18 cellular contexts compared by ENCODE assay signal in the genomic region with DNA sequence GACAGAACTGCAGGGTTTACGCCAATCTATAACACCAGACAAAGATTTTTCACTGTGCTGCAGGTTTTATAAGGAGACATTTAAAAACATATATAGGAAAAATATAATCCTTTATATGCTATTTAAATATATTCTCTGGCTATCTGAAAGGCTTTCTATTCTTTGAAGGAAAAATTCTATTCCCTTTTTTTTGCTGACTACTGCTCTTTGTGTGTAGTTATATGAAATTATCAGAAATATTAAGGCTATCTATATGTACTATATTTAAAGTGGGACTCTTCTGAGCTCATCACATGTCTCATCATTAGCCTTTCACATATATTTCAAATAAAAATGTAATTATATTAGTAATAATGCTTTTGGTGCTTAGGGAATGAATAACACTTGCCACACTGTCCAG.
A peak's percentile ranks its signal among the peaks of the same experiment; 100 is the strongest.
DNase-seq lines count a peak whose midpoint lies in the region; ATAC-seq, FAIRE-seq and TF ChIP-seq lines count a peak whose summit lies in the region.
"Had no signal": no experiment of that assay in that cellular context is flagged by ENCODE, and none has a peak within 500 bp of the region (broad histone marks: within the 10 kb centered on the region; RNA-seq: fewer than 3 reads in every experiment).

No MANE protein-coding gene starts in this region.

- H2AK9ac ChIP-seq in IMR-90 (replicated peaks; ENCODE audit: low read depth, low read length, poor library complexity): no peak overlapping the region

- no peak overlapping the region for H3K4me3 Mint-ChIP-seq in CD4-positive, alpha-beta T cell
- H3K4me3 Mint-ChIP-seq: CD4-positive, CD25-positive, alpha-beta regulatory T cell had no signal

- no TSS peak for BruUV-seq in IMR-90 (replicated peaks; lab: Mats Ljungman, UMichigan)

- H3K9me3 ChIP-seq in A549 (no peaks in the 10 kb centered on the region), IMR-90 (ENCODE audit: control insufficient read depth, insufficient read depth, low read length) (no peaks in the 10 kb centered on the region), smooth muscle cell (replicated peaks; ENCODE audit: low read depth) (peaks cover 5% of the 10 kb centered on the region)
- H3K9me3 ChIP-seq in CD4-positive, alpha-beta T cell (ENCODE audit: control insufficient read depth, low read length): peaks cover 4% of the 10 kb centered on the region
- H3K9me3 ChIP-seq: BE2C, Caco-2, HAP-1 had no signal

- H2AFZ ChIP-seq in IMR-90 (replicated peaks; ENCODE audit: low read length, poor library complexity) (no peak overlapping the region), smooth muscle cell (ENCODE audit: low read depth) (peak overlapping the region; percentile 7)

- TF ChIP-seq EP300 in A549 (IDR thresholded peaks at IDR 0.05): no peak

- H2BK15ac ChIP-seq in IMR-90 (ENCODE audit: low read depth, low read length): no peak overlapping the region

- DNase-seq in A549 (ENCODE audit: low read depth in 1 of 2, low spot score in 1 of 2) (no peak), IMR-90 (no peak), smooth muscle cell (lab: John Stamatoyannopoulos, UW; ENCODE audit: unreplicated experiment) (no peak)
- DNase-seq in CD4-positive, alpha-beta T cell: no peak
- DNase-seq in activated naive CD4-positive, alpha-beta T cell treated with anti-CD3 and anti-CD28 coated beads, Interleukin-2, amount 50 U/mL, for 16 hours: no peak
- DNase-seq: 8988T; ACHN; BE2C; C1 segment of cervical spinal cord; Caco-2; CD4-positive, CD25-positive, alpha-beta regulatory T cell had no signal

- dilution Hi-C loops in IMR-90 (cut with HindIII; ENCODE audit: low sequenced_read_pairs, unreplicated experiment): no loop called here

- ATAC-seq in A549 (no peak), IMR-90 (ENCODE audit: low read depth) (no peak), HG03045 (IDR thresholded peaks at IDR 0.05; ENCODE audit: unreplicated experiment) (no peak)
- ATAC-seq in CD4-positive, alpha-beta T cell (ENCODE audit: poor library complexity): no peak

- no peak overlapping the region for H4K8ac ChIP-seq in IMR-90 (ENCODE audit: low read depth in 2 of 2, low read length in 2 of 2)

- H3K27ac ChIP-seq in A549 (no peak overlapping the region), IMR-90 (ENCODE audit: insufficient read depth, low read length) (no peak overlapping the region), VCaP (peak overlapping the region; percentile 53), smooth muscle cell (ENCODE audit: low read depth) (no peak overlapping the region)
- no peak overlapping the region for H3K27ac ChIP-seq in CD4-positive, alpha-beta T cell (ENCODE audit: low read depth, low read length)

- TF ChIP-seq RAD21 in A549 (conservative IDR thresholded peaks at IDR 0.05 in 1 of 2, IDR thresholded peaks at IDR 0.05 in 1 of 2) (no peak), IMR-90 (IDR thresholded peaks at IDR 0.05; ENCODE audit: low read length) (no peak)

- in situ Hi-C loops in IMR-90 (cut with MboI; ENCODE audit: low sequenced_read_pairs): no loop called here

- CTCF ChIA-PET in A549 (lab: Yijun Ruan, JAX): no interaction called here
- CTCF ChIA-PET in IMR-90 (lab: Yijun Ruan, JAX): no interaction called here
- CTCF ChIA-PET in CD4-positive, alpha-beta T cell (lab: Charles Lee): no interaction called here

- no peaks in the 10 kb centered on the region for H3K9me1 ChIP-seq in IMR-90 (ENCODE audit: insufficient read depth, low read length)

- H3K4me1 ChIP-seq in A549 (no peaks in the 10 kb centered on the region), IMR-90 (ENCODE audit: control insufficient read depth, insufficient read depth, low read length) (no peaks in the 10 kb centered on the region), smooth muscle cell (ENCODE audit: low read depth) (no peaks in the 10 kb centered on the region)
- H3K4me1 ChIP-seq: BE2C, Caco-2, HAP-1 had no signal

- no peak overlapping the region for H3K56ac ChIP-seq in IMR-90 (ENCODE audit: extremely low read depth, insufficient read depth, low read length)

- no peaks in the 10 kb centered on the region for H3K79me2 ChIP-seq in smooth muscle cell (ENCODE audit: low read depth)

- H3K27ac Mint-ChIP-seq in CD4-positive, alpha-beta T cell: no peak overlapping the region
- H3K27ac Mint-ChIP-seq: CD4-positive, CD25-positive, alpha-beta regulatory T cell had no signal

- no peak overlapping the region for H2BK5ac ChIP-seq in IMR-90 (ENCODE audit: low read depth, low read length, poor library complexity, severe bottlenecking)

- H4K5ac ChIP-seq in IMR-90 (ENCODE audit: low read depth, low read length): no peak overlapping the region

- peaks cover 22% of the 10 kb centered on the region for H3K9me3 Mint-ChIP-seq in CD4-positive, alpha-beta T cell

- no peaks in the 10 kb centered on the region for H3K79me1 ChIP-seq in IMR-90 (ENCODE audit: low read depth in 1 of 2, low read length in 2 of 2)

- H3K4me2 ChIP-seq in A549: no peak overlapping the region
- H3K4me2 ChIP-seq in IMR-90 (ENCODE audit: low read depth, low read length): no peak overlapping the region
- no peak overlapping the region for H3K4me2 ChIP-seq in smooth muscle cell

- H4K20me1 ChIP-seq in IMR-90 (ENCODE audit: insufficient read depth, low read length) (no peaks in the 10 kb centered on the region), smooth muscle cell (ENCODE audit: low read depth) (no peaks in the 10 kb centered on the region)

- H3K4me3 ChIP-seq in A549 (no peak overlapping the region), IMR-90 (ENCODE audit: insufficient read depth, low read depth, low read length) (no peak overlapping the region), smooth muscle cell (no peak overlapping the region)
- H3K4me3 ChIP-seq: HAP-1 had no signal

- no peaks in the 10 kb centered on the region for H3F3A ChIP-seq in smooth muscle cell (ENCODE audit: low read depth)

- POLR2A ChIA-PET in A549 (lab: Yijun Ruan, JAX) (no interaction called here), IMR-90 (lab: Charles Lee; ENCODE audit: unreplicated experiment) (no interaction called here)
- POLR2A ChIA-PET in CD4-positive, alpha-beta T cell (lab: Charles Lee): no interaction called here

- H2BK20ac ChIP-seq in IMR-90 (ENCODE audit: low read depth, low read length): no peak overlapping the region

- H3K9ac ChIP-seq in IMR-90 (ENCODE audit: low read depth, low read length) (no peak overlapping the region), smooth muscle cell (ENCODE audit: low read depth) (no peak overlapping the region)

- TF ChIP-seq CTCF in A549 (IDR thresholded peaks at IDR 0.05): no peak
- no peak for TF ChIP-seq CTCF in IMR-90 (conservative IDR thresholded peaks at IDR 0.05; ENCODE audit: low read depth, low read length)
- TF ChIP-seq CTCF in VCaP (conservative IDR thresholded peaks at IDR 0.05): no peak
- no peak for TF ChIP-seq CTCF in smooth muscle cell (IDR thresholded peaks at IDR 0.05; ENCODE audit: borderline replicate concordance, insufficient read depth, poor library complexity, severe bottlenecking)
- TF ChIP-seq CTCF in CD4-positive, alpha-beta T cell (IDR thresholded peaks at IDR 0.05): no peak

- H3K27me3 ChIP-seq in IMR-90 (ENCODE audit: control insufficient read depth, insufficient read depth, low read length): no peaks in the 10 kb centered on the region
- H3K27me3 ChIP-seq in smooth muscle cell (ENCODE audit: low read depth): no peaks in the 10 kb centered on the region
- H3K27me3 ChIP-seq in CD4-positive, alpha-beta T cell (ENCODE audit: control insufficient read depth, insufficient read depth, low read length): no peaks in the 10 kb centered on the region
- H3K27me3 ChIP-seq: BE2C had no signal

- no peaks in the 10 kb centered on the region for H3K27me3 Mint-ChIP-seq in CD4-positive, alpha-beta T cell
- H3K27me3 Mint-ChIP-seq: CD4-positive, CD25-positive, alpha-beta regulatory T cell had no signal

- no peak overlapping the region for H2AK5ac ChIP-seq in IMR-90 (ENCODE audit: low read depth, low read length)

- no peak for TF ChIP-seq POLR2A in A549 (IDR thresholded peaks at IDR 0.05; ENCODE audit: low read length)
- no peak for TF ChIP-seq POLR2A in IMR-90 (IDR thresholded peaks at IDR 0.05; ENCODE audit: low read depth, low read length)

- H3K4ac ChIP-seq in IMR-90 (ENCODE audit: low read depth, low read length): no peak overlapping the region

- no peak overlapping the region for H2BK120ac ChIP-seq in IMR-90 (ENCODE audit: low read depth, low read length)

- no peaks in the 10 kb centered on the region for H3K36me3 Mint-ChIP-seq in CD4-positive, alpha-beta T cell (ENCODE audit: low read depth)
- H3K36me3 Mint-ChIP-seq: CD4-positive, CD25-positive, alpha-beta regulatory T cell had no signal

- H3K14ac ChIP-seq in IMR-90 (replicated peaks; ENCODE audit: low read depth, low read length): no peak overlapping the region

- FAIRE-seq in A549 (lab: Jason Lieb, UNC): no peak
- FAIRE-seq: D721Med, G401.6, GM12891, GM19239 had no signal

- no peak overlapping the region for H4K91ac ChIP-seq in IMR-90 (ENCODE audit: insufficient read depth, low read depth, low read length)

- intact Hi-C loops in IMR-90 (cut with micrococcal nuclease): no loop called here
- intact Hi-C loops in CD4-positive, alpha-beta T cell (cut with DNase I, micrococcal nuclease): no loop called here

- H3K36me3 ChIP-seq in IMR-90 (ENCODE audit: control insufficient read depth, insufficient read depth, low read length) (no peaks in the 10 kb centered on the region), smooth muscle cell (ENCODE audit: low read depth) (no peaks in the 10 kb centered on the region)
- H3K36me3 ChIP-seq: BE2C, HAP-1 had no signal

- no peak overlapping the region for H3K23ac ChIP-seq in IMR-90 (ENCODE audit: low read depth, low read length)

- H3K4me1 Mint-ChIP-seq in CD4-positive, alpha-beta T cell (ENCODE audit: low read depth): no peaks in the 10 kb centered on the region
- H3K4me1 Mint-ChIP-seq: CD4-positive, CD25-positive, alpha-beta regulatory T cell had no signal

- no peak overlapping the region for H3K18ac ChIP-seq in IMR-90 (ENCODE audit: low read depth, low read length)

- WGBS in A549 (ENCODE audit: missing lambda C conversion rate): 77% methylated on average over 1 of the region's 1 CpG
- WGBS in IMR-90 (ENCODE audit: extremely low coverage in 2 of 2, insufficient read length in 1 of 2), 2 experiments: no CpG with 5 or more reads among the region's 1 CpG
- 83% methylated on average over 1 of the region's 1 CpG for WGBS in smooth muscle cell (ENCODE audit: low lambda C conversion rate)

TF ChIP-seq in A549, 52 proteins besides CTCF, POLR2A, EP300 and RAD21:
- TF ChIP-seq JUNB (IDR thresholded peaks at IDR 0.05): no peak
- TF ChIP-seq MAFK (IDR thresholded peaks at IDR 0.05; ENCODE audit: partially characterized antibody): peak; percentile 44

TF ChIP-seq in IMR-90, 13 proteins besides CTCF, POLR2A, EP300 and RAD21:
- TF ChIP-seq SMC3 (IDR thresholded peaks at IDR 0.05; ENCODE audit: low read depth, low read length) (no peak), MAFK (IDR thresholded peaks at IDR 0.05; ENCODE audit: low read depth, low read length) (peak; percentile 72), NFE2L2 (IDR thresholded peaks at IDR 0.05; ENCODE audit: low read depth, low read length) (no peak)
